Comparison of ENCODE assay signal across 10 cellular contexts in the genomic region with DNA sequence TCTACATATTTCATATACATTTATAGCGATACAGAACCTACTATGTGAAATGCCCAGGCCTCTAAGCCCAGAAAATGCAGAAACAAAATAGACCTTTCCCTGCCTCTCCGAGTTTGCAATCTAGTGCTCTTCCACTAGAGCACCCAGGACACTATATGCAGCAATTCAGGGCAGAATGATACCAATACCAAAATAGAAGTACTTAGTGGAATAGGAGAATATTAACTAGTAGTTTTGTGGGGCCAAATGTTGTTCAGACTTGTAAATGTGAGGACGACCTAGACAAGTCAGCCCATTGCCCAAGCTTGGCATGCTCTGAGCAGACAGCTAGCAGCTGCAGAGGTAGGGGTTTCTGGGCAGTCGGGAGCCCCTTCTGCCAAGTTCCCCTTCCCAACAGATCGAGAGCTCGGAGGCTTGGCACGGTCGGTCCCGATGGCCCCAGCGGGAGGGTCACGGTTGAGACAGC. TPM values are rescaled to one million over a fixed set of nuclear protein-coding genes. Genes with fewer than 3 reads are reported as not detected.
DNase-seq lines count a peak whose midpoint lies in the region; ATAC-seq and TF ChIP-seq lines count a peak whose summit lies in the region.
"Had no signal": no experiment of that assay in that cellular context is flagged by ENCODE, and none has a peak within 500 bp of the region (broad histone marks: within the 10 kb centered on the region; RNA-seq: fewer than 3 reads in every experiment).

No MANE protein-coding gene starts in this region.

- H3K27me3 Mint-ChIP-seq in Caco-2 (ENCODE audit: insufficient read depth, unreplicated experiment): no peaks in the 10 kb centered on the region

- peak overlapping the region; percentile 9 for H2AFZ ChIP-seq in parathyroid adenoma

- intact Hi-C loops in Caco-2 (cut with micrococcal nuclease; ENCODE audit: unreplicated experiment): loop anchor here (1.0 kb wide), 1 partner anchor 15 kb away; no protein-coding TSS in a partner anchor

- WGBS in HUES64: 10% methylated on average over 11 of the region's 11 CpGs

- POLR2A ChIA-PET in Caco-2 (lab: Charles Lee): no interaction called here

- H3K4me1 ChIP-seq in Caco-2: no peaks in the 10 kb centered on the region
- peaks cover 29% of the 10 kb centered on the region for H3K4me1 ChIP-seq in HUES64 (ENCODE audit: insufficient read depth, low read length)
- peaks cover 10 to 21% of the 10 kb centered on the region in 2 donors for H3K4me1 ChIP-seq in duodenal mucosa (ENCODE audit: control insufficient read depth in 1 of 2, insufficient read depth in 2 of 2, low read length in 2 of 2)
- H3K4me1 ChIP-seq in parathyroid adenoma: no peaks in the 10 kb centered on the region

- peak overlapping the region; percentile 11; the same call in 1 of the 2 replicates for H3K27ac ChIP-seq in HUES64 (ENCODE audit: low read depth, low read length)
- no peak overlapping the region for H3K27ac ChIP-seq in duodenal mucosa (ENCODE audit: low read depth, low read length)
- H3K27ac ChIP-seq in parathyroid adenoma: peak overlapping the region; percentile 67

- DNase-seq in Caco-2 (no peak), GM19240 (ENCODE audit: insufficient read length, low spot score) (no peak)

- no peak overlapping the region for H3K27ac Mint-ChIP-seq in Caco-2 (ENCODE audit: unreplicated experiment)
- H3K27ac Mint-ChIP-seq: activated naive CD8-positive, alpha-beta T cell; mesothelial cell of epicardium had no signal

- peaks cover 6% of the 10 kb centered on the region for H3K9me3 ChIP-seq in Caco-2
- no peaks in the 10 kb centered on the region for H3K9me3 ChIP-seq in HUES64 (ENCODE audit: insufficient read depth, low read depth, low read length)
- H3K9me3 ChIP-seq in duodenal mucosa (ENCODE audit: control insufficient read depth in 1 of 2, low read length in 2 of 2): no peaks in the 10 kb centered on the region
- no peaks in the 10 kb centered on the region for H3K9me3 ChIP-seq in parathyroid adenoma (ENCODE audit: control insufficient read depth, low read length)

- ATAC-seq in GM18520 (IDR thresholded peaks at IDR 0.05; ENCODE audit: unreplicated experiment) (no peak), GM21576 (IDR thresholded peaks at IDR 0.05; ENCODE audit: unreplicated experiment) (no peak), GM18517 (IDR thresholded peaks at IDR 0.05; ENCODE audit: unreplicated experiment) (no peak)

- H3K9me3 Mint-ChIP-seq in Caco-2 (ENCODE audit: unreplicated experiment): no peaks in the 10 kb centered on the region
- H3K9me3 Mint-ChIP-seq: mesothelial cell of epicardium had no signal

- CTCF ChIA-PET in Caco-2 (lab: Charles Lee): no interaction called here

- H3K36me3 Mint-ChIP-seq in Caco-2 (ENCODE audit: insufficient read depth, unreplicated experiment): no peaks in the 10 kb centered on the region
- H3K36me3 Mint-ChIP-seq: activated naive CD8-positive, alpha-beta T cell; mesothelial cell of epicardium had no signal

- no TSS peak for BruUV-seq in Caco-2 (replicated peaks; lab: Mats Ljungman, UMichigan)

- peak overlapping the region; percentile 28 for H3K4me2 ChIP-seq in parathyroid adenoma (ENCODE audit: low read length)

- TF ChIP-seq CTCF in Caco-2 (IDR thresholded peaks at IDR 0.05; ENCODE audit: insufficient read depth in 1 of 2, low read depth in 1 of 2, low read length in 1 of 2, severe bottlenecking in 1 of 2, unreplicated experiment in 1 of 2): no peak
- TF ChIP-seq CTCF in parathyroid adenoma (IDR thresholded peaks at IDR 0.05): no peak

- H3K4me1 Mint-ChIP-seq in Caco-2 (ENCODE audit: low read depth, unreplicated experiment): no peaks in the 10 kb centered on the region
- H3K4me1 Mint-ChIP-seq: mesothelial cell of epicardium had no signal

- H3K4me3 ChIP-seq in Caco-2 (ENCODE audit: low read depth, low read length) (peak overlapping the region; percentile 28), HUES64 (ENCODE audit: low read length) (peak overlapping the region; percentile 62), duodenal mucosa (ENCODE audit: low read depth in 1 of 2, low read length in 2 of 2) (peak overlapping the region; percentile 61 to 66), parathyroid adenoma (ENCODE audit: low read depth, low read length) (peak overlapping the region; percentile 24)

- H3K9ac ChIP-seq in HUES64 (ENCODE audit: low read depth, low read length) (peak overlapping the region; percentile 26), duodenal mucosa (ENCODE audit: low read depth in 1 of 2, low read length in 2 of 2) (no peak overlapping the region), parathyroid adenoma (no peak overlapping the region)

- H3K36me3 ChIP-seq in Caco-2 (ENCODE audit: control insufficient read depth, insufficient read depth, low read length) (no peaks in the 10 kb centered on the region), HUES64 (ENCODE audit: insufficient read depth, low read length) (no peaks in the 10 kb centered on the region), duodenal mucosa (ENCODE audit: control insufficient read depth in 1 of 2, insufficient read depth in 2 of 2, low read length in 2 of 2) (no peaks in the 10 kb centered on the region), parathyroid adenoma (ENCODE audit: control insufficient read depth, insufficient read depth, low read length) (no peaks in the 10 kb centered on the region)

- no peak overlapping the region for H3K4me3 Mint-ChIP-seq in Caco-2 (ENCODE audit: unreplicated experiment)
- H3K4me3 Mint-ChIP-seq: activated naive CD8-positive, alpha-beta T cell; mesothelial cell of epicardium had no signal

- H3K79me2 ChIP-seq in parathyroid adenoma: no peaks in the 10 kb centered on the region

- no peaks in the 10 kb centered on the region for H3K27me3 ChIP-seq in Caco-2 (replicated peaks; ENCODE audit: control insufficient read depth, insufficient read depth, low read length)
- H3K27me3 ChIP-seq in HUES64 (ENCODE audit: insufficient read depth, low read length): peaks cover 40% of the 10 kb centered on the region
- peaks cover 8 to 14% of the 10 kb centered on the region in 2 donors for H3K27me3 ChIP-seq in duodenal mucosa (ENCODE audit: control insufficient read depth in 1 of 2, insufficient read depth in 2 of 2, low read length in 2 of 2)
- H3K27me3 ChIP-seq in parathyroid adenoma (ENCODE audit: control insufficient read depth, insufficient read depth, low read length): no peaks in the 10 kb centered on the region

RNA-seq across cellular contexts. Expression of gene FLT1, which starts 35.8 kb away (rescaled TPM):
- total RNA-seq in Caco-2 (2022): 0.66 and 0.93 TPM in 2 replicates
- 40.7 TPM for polyA plus RNA-seq in HUES64 (2013, experiment 1 of 2)
- 34.1 TPM for polyA plus RNA-seq in HUES64 (2013, experiment 2 of 2)
